Comparison of ENCODE assay signal across 15 cellular contexts in genomic region chr16:77288222-77288621, GRCh38.
DNase-seq lines count a peak whose midpoint lies in the region; TF ChIP-seq lines count a peak whose summit lies in the region.
"Had no signal": no experiment of that assay in that cellular context is flagged by ENCODE, and none has a peak within 500 bp of the region (broad histone marks: within the 10 kb centered on the region; RNA-seq: fewer than 3 reads in every experiment).

No MANE protein-coding gene starts in this region.

- H3K36me3 ChIP-seq in PC-9 (ENCODE audit: low read depth): no peaks in the 10 kb centered on the region
- no peaks in the 10 kb centered on the region for H3K36me3 ChIP-seq in osteoblast (ENCODE audit: insufficient read depth, low read length)

- no peaks in the 10 kb centered on the region for H3K9me3 Mint-ChIP-seq in nephron progenitor cell
- H3K9me3 Mint-ChIP-seq: activated T-cell treated with anti-CD3 and anti-CD28 coated beads, Interleukin-2, amount 50 U/mL, for 72 hours; endodermal cell; stimulated activated naive CD8-positive, alpha-beta T cell treated with anti-CD3 and anti-CD28 coated beads, Interleukin-15, amount 100 ng/mL, for 72 hours had no signal

- TF ChIP-seq CTCF in PC-9 (conservative IDR thresholded peaks at IDR 0.05): no peak
- TF ChIP-seq CTCF in epithelial cell of proximal tubule (conservative IDR thresholded peaks at IDR 0.05; ENCODE audit: low read depth, low read length): no peak
- TF ChIP-seq CTCF in osteoblast (IDR thresholded peaks at IDR 0.05; ENCODE audit: extremely low read depth, low read depth, low read length): no peak
- TF ChIP-seq CTCF in nephron progenitor cell (IDR thresholded peaks at IDR 0.05): no peak

- H4K20me1 ChIP-seq in PC-9 (ENCODE audit: insufficient read depth) (no peaks in the 10 kb centered on the region), osteoblast (ENCODE audit: insufficient read depth, low read length) (no peaks in the 10 kb centered on the region)

- H3K27ac ChIP-seq in PC-9: peak overlapping the region; percentile 82
- H3K27ac ChIP-seq in osteoblast (ENCODE audit: low read depth, low read length): peak overlapping the region; percentile 78
- H3K27ac ChIP-seq: body of pancreas had no signal

- BruUV-seq in PC-9 (replicated peaks; lab: Mats Ljungman, UMichigan): no TSS peak

- H3K9me2 ChIP-seq in PC-9 (ENCODE audit: insufficient read depth): no peaks in the 10 kb centered on the region

- H3K4me1 Mint-ChIP-seq in nephron progenitor cell: peaks cover 34% of the 10 kb centered on the region
- H3K4me1 Mint-ChIP-seq: stimulated activated naive CD8-positive, alpha-beta T cell treated with anti-CD3 and anti-CD28 coated beads, Interleukin-15, amount 100 ng/mL, for 72 hours had no signal

- H3K4me1 ChIP-seq in PC-9 (replicated peaks; ENCODE audit: insufficient read depth) (peaks cover 40% of the 10 kb centered on the region), osteoblast (ENCODE audit: insufficient read depth, low read length) (peaks cover 27% of the 10 kb centered on the region)
- H3K4me1 ChIP-seq: body of pancreas had no signal

- CTCF ChIA-PET in PC-9 (lab: Charles Lee): no interaction called here

- H3K27me3 ChIP-seq in PC-9 (ENCODE audit: insufficient read depth, low read depth): no peaks in the 10 kb centered on the region
- no peaks in the 10 kb centered on the region for H3K27me3 ChIP-seq in osteoblast (ENCODE audit: insufficient read depth, low read length)
- H3K27me3 ChIP-seq: body of pancreas had no signal

- no peak overlapping the region for H3K4me3 Mint-ChIP-seq in nephron progenitor cell
- H3K4me3 Mint-ChIP-seq: activated T-cell treated with anti-CD3 and anti-CD28 coated beads, Interleukin-2, amount 50 U/mL, for 72 hours; endodermal cell; stimulated activated naive CD8-positive, alpha-beta T cell treated with anti-CD3 and anti-CD28 coated beads, Interleukin-15, amount 100 ng/mL, for 72 hours had no signal

- H2AFZ ChIP-seq in PC-9: no peak overlapping the region
- H2AFZ ChIP-seq in osteoblast (ENCODE audit: low read length): no peak overlapping the region

- H3K27me3 Mint-ChIP-seq in nephron progenitor cell (ENCODE audit: low read depth, poor library complexity): peaks cover 3% of the 10 kb centered on the region
- H3K27me3 Mint-ChIP-seq: stimulated activated naive CD8-positive, alpha-beta T cell treated with anti-CD3 and anti-CD28 coated beads, Interleukin-15, amount 100 ng/mL, for 72 hours had no signal

- H3K9me3 ChIP-seq in PC-9 (ENCODE audit: insufficient read depth, low read depth) (no peaks in the 10 kb centered on the region), osteoblast (ENCODE audit: low read depth, low read length) (no peaks in the 10 kb centered on the region)
- H3K9me3 ChIP-seq: body of pancreas had no signal

- POLR2A ChIA-PET in PC-9 (lab: Charles Lee; ENCODE audit: unreplicated experiment): no interaction called here

- H3K36me3 Mint-ChIP-seq in nephron progenitor cell (ENCODE audit: low read depth): no peaks in the 10 kb centered on the region

- H3K4me2 ChIP-seq in PC-9 (peak overlapping the region; percentile 63), osteoblast (ENCODE audit: insufficient read depth, low read length) (no peak overlapping the region)

- H3F3A ChIP-seq in PC-9 (ENCODE audit: insufficient read depth, low read depth): peaks cover 32% of the 10 kb centered on the region

- DNase-seq in EH (ENCODE audit: low read depth): peak; percentile 92
- DNase-seq in PC-9: peak in 1 of 2 experiments; percentile 53
- peak; percentile 72 for DNase-seq in epithelial cell of proximal tubule (ENCODE audit: low read depth)
- DNase-seq in osteoblast (ENCODE audit: insufficient read length, low spot score, missing footprints): peak; percentile 49
- no peak for DNase-seq in activated CD8-positive, alpha-beta memory T cell treated with anti-CD3 and anti-CD28 coated beads for 24 hours
- no peak for DNase-seq in COLO668 (lab: John Stamatoyannopoulos, UW; ENCODE audit: unreplicated experiment)
- DNase-seq in NCI-H2196 (lab: John Stamatoyannopoulos, UW; ENCODE audit: unreplicated experiment): no peak
- no peak for DNase-seq in nephron progenitor cell
- DNase-seq: activated CD4-positive, alpha-beta T cell treated with anti-CD3 and anti-CD28 coated beads for 1 hour; activated T-cell treated with anti-CD3 and anti-CD28 coated beads, Interleukin-2, amount 50 U/mL, for 72 hours; body of pancreas; endodermal cell; NCI-H2081; stimulated activated naive CD8-positive, alpha-beta T cell treated with anti-CD3 and anti-CD28 coated beads, Interleukin-15, amount 100 ng/mL, for 72 hours; T-helper 1 cell had no signal

- H3K4me3 ChIP-seq in PC-9 (no peak overlapping the region), epithelial cell of proximal tubule (ENCODE audit: low read depth, low read length) (no peak overlapping the region), osteoblast (ENCODE audit: insufficient read depth, low read length) (no peak overlapping the region)
- H3K4me3 ChIP-seq: body of pancreas had no signal

- intact Hi-C loops in PC-9 (cut with micrococcal nuclease; ENCODE audit: unreplicated experiment): no loop called here

- no peak overlapping the region for H3K27ac Mint-ChIP-seq in nephron progenitor cell
- H3K27ac Mint-ChIP-seq: activated T-cell treated with anti-CD3 and anti-CD28 coated beads, Interleukin-2, amount 50 U/mL, for 72 hours; endodermal cell; stimulated activated naive CD8-positive, alpha-beta T cell treated with anti-CD3 and anti-CD28 coated beads, Interleukin-15, amount 100 ng/mL, for 72 hours had no signal

- H3K79me2 ChIP-seq in PC-9 (ENCODE audit: low read depth): no peaks in the 10 kb centered on the region
- H3K79me2 ChIP-seq in osteoblast (ENCODE audit: insufficient read depth, low read length): no peaks in the 10 kb centered on the region

Comparison
In these comparisons a context has a peak if more than half of its experiments do, and no peak if none do; other contexts are left out.
1. DNase-seq: peak in EH (single experiment), epithelial cell of proximal tubule (single experiment) and osteoblast (single experiment); none in activated CD8-positive, alpha-beta memory T cell treated with anti-CD3 and anti-CD28 coated beads for 24 hours (single experiment), COLO668 (single experiment), NCI-H2196 (single experiment) and nephron progenitor cell (single experiment).